ENCODE assay signal across 31 cellular contexts in the genomic region with DNA sequence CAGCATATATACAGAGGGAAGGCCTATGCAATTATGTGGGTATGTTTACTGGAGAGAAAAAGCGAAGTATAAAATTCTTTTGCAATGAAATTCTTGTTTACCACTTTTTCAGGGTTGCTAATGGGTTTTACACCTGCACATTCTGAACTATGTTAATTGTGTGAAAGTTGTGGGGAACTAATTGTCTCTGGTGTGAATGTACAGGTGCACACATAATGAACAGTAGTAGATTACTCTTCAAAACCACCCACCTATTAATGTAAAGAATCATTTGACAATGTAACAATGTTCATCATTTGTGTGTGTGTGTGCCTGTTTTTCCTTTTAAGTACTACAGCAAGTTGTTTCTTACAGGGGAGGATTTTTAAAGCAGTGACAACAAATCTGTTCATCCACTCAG.
"Had no signal": no experiment of that assay in that cellular context is flagged by ENCODE, and none has a peak within 500 bp of the region (broad histone marks: within the 10 kb centered on the region; RNA-seq: fewer than 3 reads in every experiment).

No MANE protein-coding gene starts in this region.

- DNase-seq: activated CD4-positive, alpha-beta T cell treated with anti-CD3 and anti-CD28 coated beads for 1 hour; activated CD4-positive, alpha-beta T cell treated with anti-CD3 and anti-CD28 coated beads for 4 hours; activated CD4-positive, alpha-beta T cell treated with anti-CD3 and anti-CD28 coated beads, Interleukin-2, amount 10 ng/mL, durations not matched to agents 7 days and 5 days; activated CD4-positive, alpha-beta T cell treated with anti-CD3 and anti-CD28 coated beads, Interleukin-2, amount 50 U/mL, for 48 hours; activated CD8-positive, alpha-beta memory T cell treated with anti-CD3 and anti-CD28 coated beads for 24 hours; activated CD8-positive, alpha-beta T cell treated with anti-CD3 and anti-CD28 coated beads for 36 hours; activated effector memory CD4-positive, alpha-beta T cell treated with anti-CD3 and anti-CD28 coated beads, Interleukin-2, amount 50 U/mL, for 16 hours; activated naive CD4-positive, alpha-beta T cell treated with anti-CD3 and anti-CD28 coated beads for 36 hours; activated naive CD8-positive, alpha-beta T cell treated with anti-CD3 and anti-CD28 coated beads for 36 hours; activated naive CD8-positive, alpha-beta T cell treated with anti-CD3 and anti-CD28 coated beads, Interleukin-2, amount 50 U/mL, for 24 hours; activated T-cell treated with anti-CD3 and anti-CD28 coated beads, Interleukin-2, amount 50 U/mL, for 4 hours; adrenal gland; central memory CD4-positive, alpha-beta T cell; cerebellar nuclear complex; colonic mucosa; effector CD8-positive, alpha-beta T cell; esophagus squamous epithelium; foreskin melanocyte; heart right ventricle; T1000 had no signal

- H3K27ac Mint-ChIP-seq: activated CD4-positive, alpha-beta T cell treated with anti-CD3 and anti-CD28 coated beads, Interleukin-2, amount 10 ng/mL, durations not matched to agents 7 days and 5 days; activated CD8-positive, alpha-beta T cell treated with anti-CD3 and anti-CD28 coated beads for 36 hours; activated naive CD4-positive, alpha-beta T cell treated with anti-CD3 and anti-CD28 coated beads for 36 hours; activated naive CD4-positive, alpha-beta T cell treated with anti-CD3 and anti-CD28 coated beads, Interleukin-2, amount 50 U/mL, for 24 hours; activated naive CD8-positive, alpha-beta T cell treated with anti-CD3 and anti-CD28 coated beads for 36 hours; activated naive CD8-positive, alpha-beta T cell treated with anti-CD3 and anti-CD28 coated beads, Interleukin-2, amount 50 U/mL, for 24 hours; activated T-helper 1 cell treated with anti-CD3 and anti-CD28 coated beads, Interleukin-12 subunit alpha, Interleukin-12 subunit beta, Interleukin-2, Interleukin-4 antibody, amounts not matched to agents 30 ng/mL and 10 ng/mL and 1 ng/mL, durations not matched to agents 14 hours and 24 hours and 36 hours; activated T-helper 2 cell treated with anti-CD3 and anti-CD28 coated beads, Interferon-gamma antibody, Interleukin-2, Interleukin-4, amounts not matched to agents 10 μg/mL and 5 μg/mL and 100 μg/mL, durations not matched to agents 14 hours and 24 hours and 36 hours; T-helper 2 cell treated with Interferon-gamma antibody and Interleukin-4, amounts not matched to agents 5 μg/mL and 100 μg/mL, for 36 hours had no signal

- H3K27ac ChIP-seq: adrenal gland, ascending aorta, breast epithelium, cardiac muscle cell, colonic mucosa, epithelial cell of prostate, esophagus squamous epithelium, gastroesophageal sphincter, heart right ventricle, hepatocyte had no signal

- H3K4me3 ChIP-seq: adrenal gland, ascending aorta, breast epithelium, cardiac muscle cell, colonic mucosa, esophagus squamous epithelium, gastroesophageal sphincter, heart right ventricle, hepatocyte had no signal

- H3K9me3 Mint-ChIP-seq: activated CD4-positive, alpha-beta T cell treated with anti-CD3 and anti-CD28 coated beads, Interleukin-2, amount 10 ng/mL, durations not matched to agents 7 days and 5 days; activated CD8-positive, alpha-beta T cell treated with anti-CD3 and anti-CD28 coated beads for 36 hours; activated naive CD4-positive, alpha-beta T cell treated with anti-CD3 and anti-CD28 coated beads for 36 hours; activated naive CD4-positive, alpha-beta T cell treated with anti-CD3 and anti-CD28 coated beads, Interleukin-2, amount 50 U/mL, for 24 hours; activated T-cell treated with anti-CD3 and anti-CD28 coated beads, Interleukin-2, amount 50 U/mL, for 4 hours; activated T-helper 1 cell treated with anti-CD3 and anti-CD28 coated beads, Interleukin-12 subunit alpha, Interleukin-12 subunit beta, Interleukin-2, Interleukin-4 antibody, amounts not matched to agents 30 ng/mL and 10 ng/mL and 1 ng/mL, durations not matched to agents 14 hours and 24 hours and 36 hours; activated T-helper 2 cell treated with anti-CD3 and anti-CD28 coated beads, Interferon-gamma antibody, Interleukin-2, Interleukin-4, amounts not matched to agents 10 μg/mL and 5 μg/mL and 100 μg/mL, durations not matched to agents 14 hours and 24 hours and 36 hours; T-helper 2 cell treated with Interferon-gamma antibody and Interleukin-4, amounts not matched to agents 5 μg/mL and 100 μg/mL, for 36 hours had no signal

- H3K4me2 ChIP-seq: hepatocyte had no signal

- H3K79me2 ChIP-seq: hepatocyte had no signal

- H3K36me3 Mint-ChIP-seq: activated naive CD4-positive, alpha-beta T cell treated with anti-CD3 and anti-CD28 coated beads, Interleukin-2, amount 50 U/mL, for 24 hours; activated naive CD8-positive, alpha-beta T cell treated with anti-CD3 and anti-CD28 coated beads for 36 hours; brain had no signal

- H3K9me3 ChIP-seq: adrenal gland, ascending aorta, breast epithelium, colonic mucosa, esophagus squamous epithelium, gastroesophageal sphincter, heart right ventricle had no signal

- H3K4me1 Mint-ChIP-seq: activated CD4-positive, alpha-beta T cell treated with anti-CD3 and anti-CD28 coated beads, Interleukin-2, amount 10 ng/mL, durations not matched to agents 7 days and 5 days; activated naive CD4-positive, alpha-beta T cell treated with anti-CD3 and anti-CD28 coated beads, Interleukin-2, amount 50 U/mL, for 24 hours; activated naive CD8-positive, alpha-beta T cell treated with anti-CD3 and anti-CD28 coated beads for 36 hours; activated naive CD8-positive, alpha-beta T cell treated with anti-CD3 and anti-CD28 coated beads, Interleukin-2, amount 50 U/mL, for 24 hours had no signal

- H3K27me3 Mint-ChIP-seq: activated CD4-positive, alpha-beta T cell treated with anti-CD3 and anti-CD28 coated beads, Interleukin-2, amount 10 ng/mL, durations not matched to agents 7 days and 5 days; activated CD8-positive, alpha-beta T cell treated with anti-CD3 and anti-CD28 coated beads for 36 hours; activated naive CD4-positive, alpha-beta T cell treated with anti-CD3 and anti-CD28 coated beads, Interleukin-2, amount 50 U/mL, for 24 hours; activated naive CD8-positive, alpha-beta T cell treated with anti-CD3 and anti-CD28 coated beads for 36 hours; activated naive CD8-positive, alpha-beta T cell treated with anti-CD3 and anti-CD28 coated beads, Interleukin-2, amount 50 U/mL, for 24 hours had no signal

- H2AFZ ChIP-seq: hepatocyte had no signal

- H3K27me3 ChIP-seq: adrenal gland, ascending aorta, breast epithelium, cardiac muscle cell, colonic mucosa, esophagus squamous epithelium, gastroesophageal sphincter, heart right ventricle, hepatocyte had no signal

- ATAC-seq: activated CD8-positive, alpha-beta T cell treated with anti-CD3 and anti-CD28 coated beads for 36 hours; activated naive CD8-positive, alpha-beta T cell treated with anti-CD3 and anti-CD28 coated beads, Interleukin-2, amount 50 U/mL, for 24 hours; activated T-cell treated with anti-CD3 and anti-CD28 coated beads, Interleukin-2, amount 50 U/mL, for 4 hours; gastroesophageal sphincter; heart right ventricle had no signal

- H3K4me1 ChIP-seq: adrenal gland, ascending aorta, breast epithelium, colonic mucosa, esophagus squamous epithelium, gastroesophageal sphincter, heart right ventricle had no signal

- H3K4me3 Mint-ChIP-seq: activated CD4-positive, alpha-beta T cell treated with anti-CD3 and anti-CD28 coated beads, Interleukin-2, amount 10 ng/mL, durations not matched to agents 7 days and 5 days; activated CD8-positive, alpha-beta T cell treated with anti-CD3 and anti-CD28 coated beads for 36 hours; activated naive CD4-positive, alpha-beta T cell treated with anti-CD3 and anti-CD28 coated beads for 36 hours; activated naive CD4-positive, alpha-beta T cell treated with anti-CD3 and anti-CD28 coated beads, Interleukin-2, amount 50 U/mL, for 24 hours; activated naive CD8-positive, alpha-beta T cell treated with anti-CD3 and anti-CD28 coated beads for 36 hours; activated naive CD8-positive, alpha-beta T cell treated with anti-CD3 and anti-CD28 coated beads, Interleukin-2, amount 50 U/mL, for 24 hours; activated T-cell treated with anti-CD3 and anti-CD28 coated beads, Interleukin-2, amount 50 U/mL, for 4 hours; activated T-helper 1 cell treated with anti-CD3 and anti-CD28 coated beads, Interleukin-12 subunit alpha, Interleukin-12 subunit beta, Interleukin-2, Interleukin-4 antibody, amounts not matched to agents 30 ng/mL and 10 ng/mL and 1 ng/mL, durations not matched to agents 14 hours and 24 hours and 36 hours; T-helper 2 cell treated with Interferon-gamma antibody and Interleukin-4, amounts not matched to agents 5 μg/mL and 100 μg/mL, for 36 hours had no signal

- H3K36me3 ChIP-seq: adrenal gland, ascending aorta, breast epithelium, cardiac muscle cell, colonic mucosa, esophagus squamous epithelium had no signal
